In genomic region chr6:30789606-30790005, GRCh38 we compare ENCODE assay signal across 16 cellular contexts.
"Had no signal": no experiment of that assay in that cellular context is flagged by ENCODE, and none has a peak within 500 bp of the region (broad histone marks: within the 10 kb centered on the region; RNA-seq: fewer than 3 reads in every experiment).

No MANE protein-coding gene starts in this region.

- DNase-seq: activated CD4-positive, CD25-positive, alpha-beta regulatory T cell treated with anti-CD3 and anti-CD28 coated beads, Interleukin-2, amount 50 U/mL, for 72 hours; activated naive CD4-positive, alpha-beta T cell treated with anti-CD3 and anti-CD28 coated beads for 36 hours; activated T-cell treated with anti-CD3 and anti-CD28 coated beads, Interleukin-2, amount 50 U/mL, for 72 hours; amygdala; effector memory CD8-positive, alpha-beta T cell; kidney; left ventricle myocardium inferior; sigmoid colon; stimulated activated CD4-positive, alpha-beta T cell treated with anti-CD3 and anti-CD28 coated beads, Interleukin-12 subunit alpha, Interleukin-12 subunit beta, amount 100 ng/mL, for 4 hours; stimulated activated naive CD4-positive, alpha-beta T cell treated with Interleukin-2 at 50 U/mL for 16 hours had no signal

- H3K27ac Mint-ChIP-seq: activated T-cell treated with anti-CD3 and anti-CD28 coated beads, Interleukin-2, amount 50 U/mL, for 72 hours; effector memory CD8-positive, alpha-beta T cell; memory B cell had no signal

- H3K9me3 ChIP-seq: left ventricle myocardium inferior, sigmoid colon, thoracic aorta had no signal

- ATAC-seq: effector memory CD8-positive, alpha-beta T cell; SK-N-SH treated with all-trans-retinoic acid at 6 μM for 48 hours had no signal

- H3K27me3 ChIP-seq: hepatocyte, sigmoid colon had no signal

- H3K36me3 ChIP-seq: left ventricle myocardium inferior, sigmoid colon, thoracic aorta had no signal

- FAIRE-seq: kidney, urothelium cell line had no signal

- H3K36me3 Mint-ChIP-seq: brain, memory B cell had no signal

- H3K4me3 Mint-ChIP-seq: activated naive CD4-positive, alpha-beta T cell treated with anti-CD3 and anti-CD28 coated beads for 36 hours; brain; effector memory CD8-positive, alpha-beta T cell; memory B cell had no signal

- H3K9me3 Mint-ChIP-seq: activated naive CD4-positive, alpha-beta T cell treated with anti-CD3 and anti-CD28 coated beads for 36 hours; effector memory CD8-positive, alpha-beta T cell; memory B cell had no signal

- H3K27me3 Mint-ChIP-seq: effector memory CD8-positive, alpha-beta T cell had no signal

- H3K27ac ChIP-seq: hepatocyte, left ventricle myocardium inferior, thoracic aorta had no signal

- H3K4me3 ChIP-seq: hepatocyte, left ventricle myocardium inferior, sigmoid colon, thoracic aorta had no signal
